In genomic region chr6:43427406-43428111, GRCh38 we compare ENCODE assay signal across 1 cellular context.
TF ChIP-seq lines count a peak whose summit lies in the region.

ABCC10 (plus strand) TSS chr6:43427541; CDS start chr6:43427979, 438 bp downstream.

TF ChIP-seq in HepG2, 621 proteins besides CTCF, POLR2A, EP300 and RAD21 (continued from another document and continues in another):
- TF ChIP-seq ZNF609 (CRISPR knock-in tag; IDR thresholded peaks at IDR 0.05; ENCODE audit: borderline replicate concordance) (peak; percentile 59; the same call in 1 of the 2 replicates), JUNB (CRISPR knock-in tag; IDR thresholded peaks at IDR 0.05; ENCODE audit: borderline replicate concordance) (no peak), HMGA1 (CRISPR knock-in tag; conservative IDR thresholded peaks at IDR 0.05) (no peak), ZNF766 (CRISPR knock-in tag; IDR thresholded peaks at IDR 0.05; ENCODE audit: borderline replicate concordance) (peak; percentile 91; the same call in 1 of the 2 replicates), ZNF546 (CRISPR knock-in tag; conservative IDR thresholded peaks at IDR 0.05) (no peak), ZMYM4 (CRISPR knock-in tag; IDR thresholded peaks at IDR 0.05) (peak; percentile 89; the same call in 1 of the 2 replicates), HES4 (CRISPR knock-in tag; IDR thresholded peaks at IDR 0.05; ENCODE audit: borderline replicate concordance) (peak; percentile 53; the same call in 1 of the 2 replicates), SYNCRIP (IDR thresholded peaks at IDR 0.05; ENCODE audit: insufficient read depth, low read depth, low read length) (no peak), NFYB (CRISPR knock-in tag; IDR thresholded peaks at IDR 0.05) (peak; percentile 23), SNAPC4 (CRISPR knock-in tag; IDR thresholded peaks at IDR 0.05) (peak; percentile 96), GATAD1 (CRISPR knock-in tag; IDR thresholded peaks at IDR 0.05) (peak; percentile 80), ZSCAN9 (CRISPR knock-in tag; IDR thresholded peaks at IDR 0.05; ENCODE audit: borderline replicate concordance) (0 out of 2 replicates have a peak, but pooled peaks have one; percentile 69), ZKSCAN1 (IDR thresholded peaks at IDR 0.05; ENCODE audit: low read length) (peak; percentile 45; the same call in 1 of the 2 replicates), ZFP41 (CRISPR knock-in tag; IDR thresholded peaks at IDR 0.05; ENCODE audit: borderline replicate concordance) (no peak), KAT7 (CRISPR knock-in tag; IDR thresholded peaks at IDR 0.05; ENCODE audit: borderline replicate concordance) (peak; percentile 84; the same call in 1 of the 2 replicates), KDM5B (CRISPR knock-in tag; IDR thresholded peaks at IDR 0.05; ENCODE audit: borderline replicate concordance) (peak; percentile 90), CREB1 (IDR thresholded peaks at IDR 0.05) (peak; percentile 67; the same call in 1 of the 2 replicates), CREB1 (CRISPR knock-in tag; IDR thresholded peaks at IDR 0.05) (0 out of 2 replicates have a peak, but pooled peaks have one; percentile 15), HDAC1 (CRISPR knock-in tag; IDR thresholded peaks at IDR 0.05) (peak; percentile 91), KDM5A (IDR thresholded peaks at IDR 0.05; ENCODE audit: borderline replicate concordance, low read length) (peak; percentile 91), ZNF577 (CRISPR knock-in tag; IDR thresholded peaks at IDR 0.05; ENCODE audit: borderline replicate concordance, low read depth) (no peak), GLMP (CRISPR knock-in tag; IDR thresholded peaks at IDR 0.05; ENCODE audit: borderline replicate concordance) (no peak), ATRX (CRISPR knock-in tag; IDR thresholded peaks at IDR 0.05; ENCODE audit: borderline replicate concordance) (no peak), CEBPZ (IDR thresholded peaks at IDR 0.05; ENCODE audit: low read length) (no peak), ZNF543 (CRISPR knock-in tag; IDR thresholded peaks at IDR 0.05) (peak; percentile 86), DNMT1 (CRISPR knock-in tag; IDR thresholded peaks at IDR 0.05) (peak; percentile 70; the same call in 1 of the 2 replicates), MTA3 (CRISPR knock-in tag; IDR thresholded peaks at IDR 0.05) (no peak), ZBTB43 (CRISPR knock-in tag; conservative IDR thresholded peaks at IDR 0.05) (peak; percentile 85; the same call in 1 of the 2 replicates), XRCC5 (optimal IDR thresholded peaks at IDR 0.05; ENCODE audit: low read length) (peak; percentile 28), ZBTB1 (CRISPR knock-in tag; IDR thresholded peaks at IDR 0.05; ENCODE audit: borderline replicate concordance) (no peak), STAT5B (CRISPR knock-in tag; IDR thresholded peaks at IDR 0.05) (no peak), ZNF777 (CRISPR knock-in tag; IDR thresholded peaks at IDR 0.05) (peak; percentile 67), NFRKB (IDR thresholded peaks at IDR 0.05) (no peak), ZNF605 (CRISPR knock-in tag; IDR thresholded peaks at IDR 0.05) (peak; percentile 87; the same call in 1 of the 2 replicates), NCOA1 (CRISPR knock-in tag; IDR thresholded peaks at IDR 0.05) (peak; percentile 96), SNAPC5 (CRISPR knock-in tag; IDR thresholded peaks at IDR 0.05; ENCODE audit: borderline replicate concordance) (no peak), PHF20 (CRISPR knock-in tag; IDR thresholded peaks at IDR 0.05) (peak; percentile 87), NBN (conservative IDR thresholded peaks at IDR 0.05) (no peak), CREB3 (CRISPR knock-in tag; IDR thresholded peaks at IDR 0.05) (0 out of 2 replicates have a peak, but pooled peaks have one; percentile 84), ZNF740 (CRISPR knock-in tag; IDR thresholded peaks at IDR 0.05) (no peak), ZSCAN21 (CRISPR knock-in tag; IDR thresholded peaks at IDR 0.05; ENCODE audit: borderline replicate concordance) (peak; percentile 80; the same call in 1 of the 2 replicates), TBX3 (IDR thresholded peaks at IDR 0.05; ENCODE audit: borderline replicate concordance) (no peak)
- TF ChIP-seq, protein P1, sequence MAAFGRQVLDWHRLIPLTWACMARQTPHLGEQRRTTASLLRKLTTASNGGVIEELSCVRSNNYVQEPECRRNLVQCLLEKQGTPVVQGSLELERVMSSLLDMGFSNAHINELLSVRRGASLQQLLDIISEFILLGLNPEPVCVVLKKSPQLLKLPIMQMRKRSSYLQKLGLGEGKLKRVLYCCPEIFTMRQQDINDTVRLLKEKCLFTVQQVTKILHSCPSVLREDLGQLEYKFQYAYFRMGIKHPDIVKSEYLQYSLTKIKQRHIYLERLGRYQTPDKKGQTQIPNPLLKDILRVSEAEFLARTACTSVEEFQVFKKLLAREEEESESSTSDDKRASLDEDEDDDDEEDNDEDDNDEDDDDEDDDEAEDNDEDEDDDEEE (CRISPR knock-in tag; IDR thresholded peaks at IDR 0.05), result no peak; the same call in none of the 2 replicates
- TF ChIP-seq, protein P2, sequence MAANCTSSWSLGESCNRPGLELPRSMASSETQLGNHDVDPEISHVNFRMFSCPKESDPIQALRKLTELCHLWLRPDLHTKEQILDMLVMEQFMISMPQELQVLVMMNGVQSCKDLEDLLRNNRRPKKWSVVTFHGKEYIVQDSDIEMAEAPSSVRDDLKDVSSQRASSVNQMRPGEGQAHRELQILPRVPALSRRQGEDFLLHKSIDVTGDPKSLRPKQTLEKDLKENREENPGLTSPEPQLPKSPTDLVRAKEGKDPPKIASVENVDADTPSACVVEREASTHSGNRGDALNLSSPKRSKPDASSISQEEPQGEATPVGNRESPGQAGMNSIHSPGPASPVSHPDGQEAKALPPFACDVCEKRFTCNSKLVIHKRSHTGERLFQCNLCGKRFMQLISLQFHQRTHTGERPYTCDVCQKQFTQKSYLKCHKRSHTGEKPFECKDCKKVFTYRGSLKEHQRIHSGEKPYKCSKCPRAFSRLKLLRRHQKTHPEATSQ (CRISPR knock-in tag; IDR thresholded peaks at IDR 0.05; ENCODE audit: borderline replicate concordance), result no peak
